Comparison of ENCODE assay signal across 22 cellular contexts in genomic region chr1:79264285-79264684, GRCh38.
DNase-seq lines count a peak whose midpoint lies in the region; FAIRE-seq and TF ChIP-seq lines count a peak whose summit lies in the region.
"Had no signal": no experiment of that assay in that cellular context is flagged by ENCODE, and none has a peak within 500 bp of the region (broad histone marks: within the 10 kb centered on the region; RNA-seq: fewer than 3 reads in every experiment).

No MANE protein-coding gene starts in this region.

- peak overlapping the region; percentile 2; the same call in 1 of the 2 replicates for H3K27ac ChIP-seq in HUES6 (ENCODE audit: low read depth, low read length)
- H3K27ac ChIP-seq in smooth muscle cell (ENCODE audit: low read depth) = no peak overlapping the region
- H3K27ac ChIP-seq in ascending aorta = no peak overlapping the region
- H3K27ac ChIP-seq: RWPE1 had no signal

- H3K79me2 ChIP-seq in smooth muscle cell (ENCODE audit: low read depth) = no peaks in the 10 kb centered on the region

- H2AFZ ChIP-seq in smooth muscle cell (ENCODE audit: low read depth) = peak overlapping the region; percentile 35

- H3K36me3 ChIP-seq in HUES6 (ENCODE audit: control insufficient read depth, insufficient read depth, low read length) (no peaks in the 10 kb centered on the region), smooth muscle cell (ENCODE audit: low read depth) (no peaks in the 10 kb centered on the region), H7 (replicated peaks; ENCODE audit: control insufficient read depth, insufficient read depth, low read length) (no peaks in the 10 kb centered on the region), ascending aorta (no peaks in the 10 kb centered on the region)
- H3K36me3 ChIP-seq: BLaER1 treated with 17β-estradiol and CSF1 and Interleukin-3, amounts not matched to agents 10 nM and 100 nM had no signal

- no peaks in the 10 kb centered on the region for H4K20me1 ChIP-seq in smooth muscle cell (ENCODE audit: low read depth)
- H4K20me1 ChIP-seq: BLaER1 treated with 17β-estradiol and CSF1 and Interleukin-3, amounts not matched to agents 10 nM and 100 nM had no signal

- H3K4me3 ChIP-seq in HUES6 (ENCODE audit: low read depth, low read length) (no peak overlapping the region), smooth muscle cell (no peak overlapping the region), H7 (ENCODE audit: insufficient read depth, low read depth, low read length) (no peak overlapping the region), ascending aorta (no peak overlapping the region)

- no peaks in the 10 kb centered on the region for H3F3A ChIP-seq in smooth muscle cell (ENCODE audit: low read depth)

- FAIRE-seq in endometrium (lab: Jason Lieb, UNC) = peak; percentile 18
- FAIRE-seq in GM19239 (lab: Jason Lieb, UNC) = no peak
- FAIRE-seq: A204.1, D721Med, GM12891 had no signal

- H3K4me2 ChIP-seq in smooth muscle cell = no peak overlapping the region

- H3K4me1 ChIP-seq in HUES6 (ENCODE audit: control insufficient read depth, insufficient read depth, low read length) (peaks cover 50% of the 10 kb centered on the region), smooth muscle cell (ENCODE audit: low read depth) (peaks cover 10% of the 10 kb centered on the region), ascending aorta (no peaks in the 10 kb centered on the region)

- H3K9me3 ChIP-seq in HUES6 (ENCODE audit: control insufficient read depth, insufficient read depth, low read depth, low read length) (no peaks in the 10 kb centered on the region), smooth muscle cell (replicated peaks; ENCODE audit: low read depth) (no peaks in the 10 kb centered on the region), ascending aorta (no peaks in the 10 kb centered on the region)
- H3K9me3 ChIP-seq: BLaER1 treated with 17β-estradiol and CSF1 and Interleukin-3, amounts not matched to agents 10 nM and 100 nM had no signal

- 25% methylated on average over 1 of the region's 1 CpG for WGBS in smooth muscle cell (ENCODE audit: low lambda C conversion rate)

- H3K9ac ChIP-seq in HUES6 (ENCODE audit: low read length) = no peak overlapping the region
- H3K9ac ChIP-seq in smooth muscle cell (ENCODE audit: low read depth) = no peak overlapping the region

- DNase-seq in GM04503 (ENCODE audit: low read depth) = peak; percentile 5
- no peak for DNase-seq in smooth muscle cell (lab: John Stamatoyannopoulos, UW; ENCODE audit: unreplicated experiment)
- no peak for DNase-seq in GM19239 (ENCODE audit: insufficient read length, low spot score)
- DNase-seq in H7 = no peak
- DNase-seq in ascending aorta (ENCODE audit: low spot score in 2 of 2) = no peak
- DNase-seq: AML-193; CD4-positive, alpha-beta T cell; KBM-7; MM.1S; NCI-H1417; NCI-H1694; NCI-H2029 treated with DMSO at 0.1 percent for 48 hours; NCI-H2227 treated with DMSO at 0.1 percent for 48 hours; NCI-H526 treated with DMSO at 0.1 percent for 48 hours; SHP77 had no signal

- no peaks in the 10 kb centered on the region for H3K27me3 ChIP-seq in HUES6 (ENCODE audit: control insufficient read depth, insufficient read depth, low read length)
- no peaks in the 10 kb centered on the region for H3K27me3 ChIP-seq in smooth muscle cell (ENCODE audit: low read depth)
- no peaks in the 10 kb centered on the region for H3K27me3 ChIP-seq in H7 (ENCODE audit: control insufficient read depth, insufficient read depth, low read length)
- no peaks in the 10 kb centered on the region for H3K27me3 ChIP-seq in ascending aorta
- H3K27me3 ChIP-seq: BLaER1 treated with 17β-estradiol and CSF1 and Interleukin-3, amounts not matched to agents 10 nM and 100 nM had no signal

- TF ChIP-seq CTCF in smooth muscle cell (IDR thresholded peaks at IDR 0.05; ENCODE audit: borderline replicate concordance, insufficient read depth, poor library complexity, severe bottlenecking) (no peak), ascending aorta (IDR thresholded peaks at IDR 0.05) (no peak)

- intact Hi-C loops in ascending aorta (cut with DNase I) = no loop called here
